8 cellular contexts compared by ENCODE assay signal in the genomic region with DNA sequence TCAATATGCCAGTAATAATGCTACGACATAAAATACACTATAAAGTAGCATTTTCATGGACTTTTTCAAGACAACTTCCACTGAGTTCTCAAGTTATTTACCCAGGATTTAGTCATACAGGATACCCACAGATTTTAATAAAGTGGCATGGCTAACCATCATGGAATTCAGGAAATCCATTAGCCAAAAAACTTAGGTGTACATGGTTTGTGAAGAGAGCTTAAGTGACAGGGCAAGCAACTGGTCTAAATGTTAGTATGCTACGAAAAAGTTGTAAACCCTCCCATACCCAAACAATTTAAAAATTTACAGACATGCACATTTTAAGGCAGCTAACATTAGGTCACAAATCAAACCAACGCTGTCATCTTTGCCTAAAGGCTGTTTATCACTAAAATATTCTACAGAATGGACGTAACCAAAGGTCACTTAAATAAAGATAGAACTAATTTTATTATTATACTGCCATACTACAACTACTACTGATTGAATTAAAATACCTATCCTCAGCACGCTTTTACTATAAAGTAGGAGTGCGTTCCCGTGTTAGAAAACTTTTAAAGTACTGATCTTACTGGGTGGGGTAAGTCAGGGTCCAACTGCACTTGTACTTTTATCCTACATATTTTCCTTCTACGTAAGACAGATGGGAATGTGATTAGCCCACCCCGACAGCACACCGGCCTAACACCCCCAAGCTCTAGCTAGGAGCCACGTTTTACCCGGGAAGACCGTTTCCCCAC. TPM values are rescaled to one million over a fixed set of nuclear protein-coding genes. Genes with fewer than 3 reads are reported as not detected.
DNase-seq lines count a peak whose midpoint lies in the region; ATAC-seq, FAIRE-seq and TF ChIP-seq lines count a peak whose summit lies in the region.

No MANE protein-coding gene starts in this region.

- H3K9ac ChIP-seq in GM12878 (ENCODE audit: control insufficient read depth, insufficient read depth, low read length): peak overlapping the region; percentile 84

- POLR2A ChIA-PET in GM12878 (lab: Charles Lee): interaction anchor here (0.6 to 2.3 kb wide), 6 partner anchors 35 to 176 kb away, joined by 3 to 7 read pairs (median 5); no protein-coding TSS in a partner anchor

- SMC1A ChIA-PET in GM12878 (lab: Charles Lee; ENCODE audit: uncharacterized antibody, unreplicated experiment): interaction anchor here (0.8 to 4.4 kb wide), 22 partner anchors 8 to 370 kb away, joined by 3 to 54 read pairs (median 4); a partner anchor contains a TSS

- peak overlapping the region; percentile 61 for H3K4me2 ChIP-seq in GM12878 (ENCODE audit: control insufficient read depth, insufficient read depth)

- TF ChIP-seq EP300 in GM12878 (IDR thresholded peaks at IDR 0.05; ENCODE audit: borderline replicate concordance in 1 of 2, control insufficient read depth in 1 of 2, low read depth in 2 of 2, low read length in 2 of 2): no peak

- no peaks in the 10 kb centered on the region for H3K27me3 ChIP-seq in GM12878 (replicated peaks in 1 of 2; ENCODE audit: control insufficient read depth in 2 of 2, insufficient read depth in 2 of 2, low read length in 1 of 2)

- peaks cover 0 to 9% of the 10 kb centered on the region in 2 experiments; a peak in 1 of 4 replicates for H3K36me3 ChIP-seq in GM12878 (ENCODE audit: control insufficient read depth in 2 of 2, insufficient read depth in 2 of 2, low read length in 1 of 2)

- WGBS in GM12878 (ENCODE audit: insufficient coverage, insufficient replicate concordance, low lambda C conversion rate, missing lambda C conversion rate): 7% methylated on average over 13 of the region's 13 CpGs

- RAD21 ChIA-PET in GM12878 (lab: Charles Lee; ENCODE audit: unreplicated experiment): interaction anchor here (0.5 to 2.9 kb wide), 15 partner anchors 11 to 477 kb away, joined by 3 to 17 read pairs (median 3); a partner anchor contains a TSS

- TF ChIP-seq POLR2A in GM12878 (IDR thresholded peaks at IDR 0.05; ENCODE audit: low read depth, low read length): no peak

- TSS peak; percentile 67 for BruUV-seq in GM12878 (replicated peaks; lab: Mats Ljungman, UMichigan)

- in situ Hi-C loops in GM12878 (cut with MboI): loop anchor here (25.0 kb wide), 1 partner anchor 870 kb away; a partner anchor contains a TSS

- H2AFZ ChIP-seq in GM12878 (ENCODE audit: control insufficient read depth, low read depth, low read length): no peak overlapping the region; the same call in 1 of the 2 replicates

- DNase-seq in A172 (ENCODE audit: low spot score): peak; percentile 48
- no peak for DNase-seq in GM12878 (ENCODE audit: low read depth, low spot score)
- DNase-seq in lung microvascular endothelial cell (ENCODE audit: low read depth in 2 of 2): peak; percentile 3 to 21
- no peak for DNase-seq in SIG-M5 treated with dmso at 0.1 percent for 504 hours (lab: John Stamatoyannopoulos, UW; ENCODE audit: unreplicated experiment)
- DNase-seq in NCI-H1436 treated with DMSO at 0.1 percent for 48 hours (lab: John Stamatoyannopoulos, UW): no peak
- no peak for DNase-seq in head of caudate nucleus

- TF ChIP-seq CTCF in GM12878 (IDR thresholded peaks at IDR 0.05 in 2 of 3, conservative IDR thresholded peaks at IDR 0.05 in 1 of 3; ENCODE audit: control insufficient read depth in 2 of 3, extremely low read depth in 1 of 3, insufficient read depth in 1 of 3, low read depth in 3 of 3, low read length in 3 of 3): no peak

- intact Hi-C loops in GM12878 (cut with micrococcal nuclease; ENCODE audit: unreplicated experiment): loop anchor here (2.0 kb wide), 2 partner anchors 58 to 172 kb away; no protein-coding TSS in a partner anchor
- intact Hi-C loops in head of caudate nucleus (cut with DNase I): loop anchor here (5.0 to 10.0 kb wide), 3 partner anchors 95 to 275 kb away; a partner anchor contains a TSS

- peak overlapping the region; percentile 99 for H3K4me3 ChIP-seq in GM12878

- H3K79me2 ChIP-seq in GM12878 (ENCODE audit: control insufficient read depth, insufficient read depth, low read length): peaks cover 62% of the 10 kb centered on the region

- no peak for TF ChIP-seq RAD21 in GM12878 (IDR thresholded peaks at IDR 0.05; ENCODE audit: insufficient read depth, low read depth, low read length)

- H3K9me3 ChIP-seq in GM12878 (replicated peaks; ENCODE audit: control insufficient read depth, insufficient read depth, low read length): peaks cover 4% of the 10 kb centered on the region; the same call in 2 of the 3 replicates

- no peaks in the 10 kb centered on the region for H4K20me1 ChIP-seq in GM12878 (ENCODE audit: control insufficient read depth, insufficient read depth)

- FAIRE-seq in GM12878 (lab: Jason Lieb, UNC): no peak

- H3K27ac ChIP-seq in GM12878 (ENCODE audit: control insufficient read depth, insufficient read depth): peak overlapping the region; percentile 72

- H3K4me1 ChIP-seq in GM12878 (ENCODE audit: control insufficient read depth, insufficient read depth, low read length): no peaks in the 10 kb centered on the region; the same call in 1 of the 2 replicates

- ATAC-seq in HG03520 (IDR thresholded peaks at IDR 0.05; ENCODE audit: unreplicated experiment) (peak; percentile 2), GM12878 (no peak), HG03108 (IDR thresholded peaks at IDR 0.05; ENCODE audit: unreplicated experiment) (no peak)

- CTCF ChIA-PET in GM12878 (lab: Yijun Ruan, JAX): interaction anchor here (0.7 to 3.9 kb wide), 24 partner anchors 10 to 376 kb away, joined by 3 to 34 read pairs (median 4); a partner anchor contains a TSS

TF ChIP-seq in GM12878, 131 proteins besides CTCF, POLR2A, EP300 and RAD21:
- 0 out of 2 replicates have a peak, but pooled peaks have one; percentile 15 for TF ChIP-seq PML (IDR thresholded peaks at IDR 0.05; ENCODE audit: low read length)
- TF ChIP-seq TCF12 (IDR thresholded peaks at IDR 0.05; ENCODE audit: low read depth, low read length): no peak
- no peak for TF ChIP-seq DPF2 (IDR thresholded peaks at IDR 0.05)

RNA-seq across cellular contexts. Expression of a gene that starts 1.1 kb away (rescaled TPM):
- 38.2 and 42.4 TPM in 2 replicates for total RNA-seq in A172 (2014; rRNA removed; shearing (Covaris generic))
- 12.6 and 15.7 TPM in 2 replicates for total RNA-seq in GM12878 (2013; cell fraction: nucleolus; rRNA removed)
- total RNA-seq in GM12878 (2014; rRNA removed) (22.4 and 26.6 TPM in 2 replicates), GM12878 (2014; rRNA removed; fragmentation: Illumina TruSeq; extraction: Trizol) (23.9 and 25.2 TPM in 2 replicates), GM12878 (2021) (22.3 and 23.0 TPM in 2 replicates), lung microvascular endothelial cell (14.7 and 15.5 TPM in 2 replicates)
- 6.2 TPM for polyA plus RNA-seq in GM12878 (2011; ENCODE audit: low read depth)
- polyA plus RNA-seq in GM12878 (2011; rRNA removed) (16.5 and 22.5 TPM in 2 replicates), GM12878 (2014; fragmentation: Illumina TruSeq; extraction: Trizol) (30.5 and 37.4 TPM in 2 replicates), GM12878 (2014; fragmentation: Nextera tagmentation; extraction: Ambion mirVana) (10 to 100 TPM in 1 of 2 experiments, 1 to 10 TPM in 1; 7.7 to 12.5 TPM), GM12878 (2014; rRNA removed) (17.2 and 19.6 TPM in 2 replicates), GM12878 (2016; fragmentation: Nextera tagmentation; extraction: Ambion mirVana) (10 to 100 TPM; 14.3 to 19.1 TPM)
- 7.5 and 9.3 TPM in 2 replicates for polyA plus RNA-seq in GM12878 (2011; cell fraction: cytosol; rRNA removed)
- polyA plus RNA-seq in GM12878 (2011; cell fraction: nucleus; rRNA removed): 5.5 and 5.7 TPM in 2 replicates
- 7.6 and 15.8 TPM in 2 replicates for polyA plus RNA-seq in GM12878 (2012)
- polyA minus RNA-seq in GM12878 (2011; rRNA and poly(A)+ RNA removed): 11.2 and 15.1 TPM in 2 replicates
- polyA minus RNA-seq in GM12878 (2011; cell fraction: cytosol; rRNA and poly(A)+ RNA removed): 6.9 and 7.4 TPM in 2 replicates
- 3.1 and 4.6 TPM in 2 replicates for polyA minus RNA-seq in GM12878 (2011; cell fraction: nucleus; rRNA and poly(A)+ RNA removed)

Comparison
In these comparisons a context has a peak if more than half of its experiments do, and no peak if none do; other contexts are left out.
1. DNase-seq: peak in A172 (single experiment) and lung microvascular endothelial cell (2 of 2); none in GM12878 (single experiment), SIG-M5 treated with dmso at 0.1 percent for 504 hours (single experiment), NCI-H1436 treated with DMSO at 0.1 percent for 48 hours (single experiment) and head of caudate nucleus (0 of 42).